1 cellular context compared by ENCODE assay signal in genomic region chr6:117441824-117442264, GRCh38.
A peak's percentile ranks its signal among the peaks of the same experiment; 100 is the strongest.
TF ChIP-seq lines count a peak whose summit lies in the region.

No MANE protein-coding gene starts in this region.

TF ChIP-seq in HepG2, 621 proteins besides CTCF, POLR2A, EP300 and RAD21 (continued from another document):
- TF ChIP-seq NRL (CRISPR knock-in tag; IDR thresholded peaks at IDR 0.05; ENCODE audit: borderline replicate concordance) (no peak), FLYWCH1 (CRISPR knock-in tag; IDR thresholded peaks at IDR 0.05) (no peak), FOXK2 (IDR thresholded peaks at IDR 0.05) (no peak), ZNF264 (CRISPR knock-in tag; IDR thresholded peaks at IDR 0.05) (peak; percentile 68; the same call in 1 of the 2 replicates), ZNF687 (CRISPR knock-in tag; IDR thresholded peaks at IDR 0.05) (no peak), ZBTB43 (CRISPR knock-in tag; conservative IDR thresholded peaks at IDR 0.05) (peak; percentile 30; the same call in 1 of the 2 replicates), GFI1 (CRISPR knock-in tag; IDR thresholded peaks at IDR 0.05; ENCODE audit: borderline replicate concordance) (peak; percentile 50; the same call in 1 of the 2 replicates), ATF6 (CRISPR knock-in tag; conservative IDR thresholded peaks at IDR 0.05) (no peak), PLSCR1 (CRISPR knock-in tag; IDR thresholded peaks at IDR 0.05; ENCODE audit: borderline replicate concordance) (no peak), ZNF878 (CRISPR knock-in tag; IDR thresholded peaks at IDR 0.05) (peak; percentile 32; the same call in 1 of the 2 replicates), NCOA2 (CRISPR knock-in tag; IDR thresholded peaks at IDR 0.05) (peak; percentile 96), ZBTB38 (CRISPR knock-in tag; IDR thresholded peaks at IDR 0.05) (no peak), TOE1 (CRISPR knock-in tag; IDR thresholded peaks at IDR 0.05) (0 out of 2 replicates have a peak, but pooled peaks have one; percentile 89), ETV5 (CRISPR knock-in tag; IDR thresholded peaks at IDR 0.05; ENCODE audit: borderline replicate concordance) (peak; percentile 56; the same call in 1 of the 2 replicates), NCOR1 (IDR thresholded peaks at IDR 0.05; ENCODE audit: borderline replicate concordance, low read length) (peak; percentile 98), HIC2 (CRISPR knock-in tag; IDR thresholded peaks at IDR 0.05; ENCODE audit: low read depth) (no peak), DBP (CRISPR knock-in tag; IDR thresholded peaks at IDR 0.05; ENCODE audit: not compliant biosample characterization) (no peak), SOX13 (IDR thresholded peaks at IDR 0.05) (peak; percentile 98), SOX13 (CRISPR knock-in tag; conservative IDR thresholded peaks at IDR 0.05 in 1 of 2, IDR thresholded peaks at IDR 0.05 in 1 of 2) (peak in 1 of 2 experiments; percentile 100; a peak in 2 of 4 replicates), ZFP36L1 (CRISPR knock-in tag; IDR thresholded peaks at IDR 0.05) (no peak), ZNF816 (CRISPR knock-in tag; IDR thresholded peaks at IDR 0.05; ENCODE audit: borderline replicate concordance) (no peak), ZBTB2 (CRISPR knock-in tag; IDR thresholded peaks at IDR 0.05; ENCODE audit: low read depth) (no peak), JARID2 (CRISPR knock-in tag; IDR thresholded peaks at IDR 0.05; ENCODE audit: insufficient replicate concordance) (no peak), ZUFSP (CRISPR knock-in tag; IDR thresholded peaks at IDR 0.05; ENCODE audit: borderline replicate concordance) (no peak)
